11 cellular contexts compared by ENCODE assay signal in the genomic region with DNA sequence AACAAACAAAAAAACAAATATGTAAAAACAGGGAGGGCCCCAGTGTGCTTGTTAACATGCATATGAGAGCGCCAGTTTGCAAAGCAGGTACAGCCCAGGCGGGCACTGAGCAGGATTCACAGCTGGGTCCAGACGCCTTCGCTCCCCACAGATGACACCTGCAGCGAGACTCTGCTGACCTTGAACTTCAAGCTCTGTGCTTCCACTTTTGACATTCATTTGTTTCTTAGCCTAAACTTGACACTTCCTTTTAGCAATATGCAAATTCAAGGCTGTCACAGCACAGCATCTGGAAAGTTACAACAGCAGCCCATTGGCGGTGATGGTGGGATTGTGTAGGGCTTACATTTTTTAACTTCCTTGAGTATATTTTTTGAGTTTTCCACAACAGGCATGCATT.
DNase-seq lines count a peak whose midpoint lies in the region; ATAC-seq and TF ChIP-seq lines count a peak whose summit lies in the region.
"Had no signal": no experiment of that assay in that cellular context is flagged by ENCODE, and none has a peak within 500 bp of the region (broad histone marks: within the 10 kb centered on the region; RNA-seq: fewer than 3 reads in every experiment).

No MANE protein-coding gene starts in this region.

- H3K4me3 ChIP-seq in lung = no peak overlapping the region
- no peak overlapping the region for H3K4me3 ChIP-seq in HAP-1

- WGBS in lung, 2 donors = 63 to 83% methylated on average over 6 of the region's 6 CpGs

- DNase-seq in lung (ENCODE audit: low spot score) = no peak
- DNase-seq in HK-2 (ENCODE audit: unreplicated experiment) = no peak
- no peak for DNase-seq in HAP-1 (ENCODE audit: low spot score in 2 of 2)
- DNase-seq in omental fat pad (ENCODE audit: low spot score) = no peak
- no peak for DNase-seq in NCI-H2227 (lab: John Stamatoyannopoulos, UW; ENCODE audit: unreplicated experiment)
- DNase-seq: activated CD8-positive, alpha-beta T cell treated with anti-CD3 and anti-CD28 coated beads, Interleukin-2, amount 10 ng/mL, durations not matched to agents 7 days and 5 days; immature natural killer cell; small intestine had no signal

- H3K36me3 ChIP-seq in lung (ENCODE audit: control insufficient read depth in 2 of 2, insufficient read depth in 2 of 2, low read length in 2 of 2) (no peaks in the 10 kb centered on the region), HAP-1 (replicated peaks) (no peaks in the 10 kb centered on the region)

- in situ Hi-C loops in HAP-1 (cut with MboI; ENCODE audit: low sequenced_read_pairs) = no loop called here

- H3K9me3 ChIP-seq in lung (ENCODE audit: control insufficient read depth in 2 of 2, insufficient read depth in 1 of 2, low read length in 1 of 2) (peaks cover 0 to 4% of the 10 kb centered on the region in 2 donors), HAP-1 (no peaks in the 10 kb centered on the region)

- no peak overlapping the region for H3K27ac ChIP-seq in lung (ENCODE audit: low read depth in 1 of 2, low read length in 1 of 2)

- H3K4me1 ChIP-seq in lung (ENCODE audit: control insufficient read depth in 2 of 2, insufficient read depth in 2 of 2, low read length in 2 of 2) = peaks cover 0 to 3% of the 10 kb centered on the region in 2 donors
- H3K4me1 ChIP-seq in HAP-1 = peaks cover 2% of the 10 kb centered on the region; the same call in 1 of the 2 replicates

- TF ChIP-seq CTCF in lung (IDR thresholded peaks at IDR 0.05; ENCODE audit: control extremely low read depth, extremely low read depth) (no peak), omental fat pad (IDR thresholded peaks at IDR 0.05) (no peak)

- ATAC-seq in GM18858 (IDR thresholded peaks at IDR 0.05; ENCODE audit: unreplicated experiment) = peak; percentile 77
- peak; percentile 82 for ATAC-seq in GM21576 (IDR thresholded peaks at IDR 0.05; ENCODE audit: unreplicated experiment)
- peak; percentile 85 for ATAC-seq in HG03439 (IDR thresholded peaks at IDR 0.05; ENCODE audit: unreplicated experiment)
- ATAC-seq in lung (ENCODE audit: insufficient read depth, low FRiP score) = peak; percentile 35
- no peak for ATAC-seq in omental fat pad (ENCODE audit: low FRiP score)
- ATAC-seq: activated CD8-positive, alpha-beta T cell treated with anti-CD3 and anti-CD28 coated beads, Interleukin-2, amount 10 ng/mL, durations not matched to agents 7 days and 5 days had no signal

- H3K27me3 ChIP-seq in lung (ENCODE audit: control insufficient read depth, insufficient read depth) = no peaks in the 10 kb centered on the region
- no peaks in the 10 kb centered on the region for H3K27me3 ChIP-seq in HAP-1 (ENCODE audit: low read depth)
